ENCODE assay signal across 1 cellular context in genomic region chr6:112018619-112019416, GRCh38.
A peak's percentile ranks its signal among the peaks of the same experiment; 100 is the strongest.
TF ChIP-seq lines count a peak whose summit lies in the region.

No MANE protein-coding gene starts in this region.

TF ChIP-seq in HepG2, 621 proteins besides CTCF, POLR2A, EP300 and RAD21 (continued from another document and continues in another):
- TF ChIP-seq ZNF142 (CRISPR knock-in tag; IDR thresholded peaks at IDR 0.05), result no peak
- 0 out of 2 replicates have a peak, but pooled peaks have one; percentile 51 for TF ChIP-seq STAT6 (CRISPR knock-in tag; IDR thresholded peaks at IDR 0.05; ENCODE audit: borderline replicate concordance)
- TF ChIP-seq KAT2B (IDR thresholded peaks at IDR 0.05; ENCODE audit: borderline replicate concordance, low read depth, low read length), result no peak
- TF ChIP-seq LBX2 (CRISPR knock-in tag; IDR thresholded peaks at IDR 0.05; ENCODE audit: borderline replicate concordance), result no peak
- TF ChIP-seq TFE3 (CRISPR knock-in tag; IDR thresholded peaks at IDR 0.05), result no peak; the same call in 1 of the 2 replicates
- TF ChIP-seq ZNF451 (CRISPR knock-in tag; IDR thresholded peaks at IDR 0.05), result no peak
- TF ChIP-seq GZF1 (CRISPR knock-in tag; IDR thresholded peaks at IDR 0.05), result no peak
- no peak for TF ChIP-seq ZNF484 (CRISPR knock-in tag; IDR thresholded peaks at IDR 0.05; ENCODE audit: borderline replicate concordance, low read depth)
- no peak for TF ChIP-seq FOSL1 (CRISPR knock-in tag; IDR thresholded peaks at IDR 0.05; ENCODE audit: borderline replicate concordance)
- no peak for TF ChIP-seq ZNF329 (CRISPR knock-in tag; IDR thresholded peaks at IDR 0.05; ENCODE audit: low read depth)
- peak; percentile 92 for TF ChIP-seq ZNF136 (CRISPR knock-in tag; IDR thresholded peaks at IDR 0.05; ENCODE audit: low read depth)
- no peak for TF ChIP-seq TIGD3 (CRISPR knock-in tag; IDR thresholded peaks at IDR 0.05; ENCODE audit: borderline replicate concordance)
- TF ChIP-seq DMAP1 (CRISPR knock-in tag; IDR thresholded peaks at IDR 0.05), result 0 out of 2 replicates have a peak, but pooled peaks have one; percentile 46
- peak; percentile 89 for TF ChIP-seq ZNF609 (CRISPR knock-in tag; IDR thresholded peaks at IDR 0.05; ENCODE audit: borderline replicate concordance)
- no peak for TF ChIP-seq ZXDC (CRISPR knock-in tag; IDR thresholded peaks at IDR 0.05)
- TF ChIP-seq ZNF207 (IDR thresholded peaks at IDR 0.05; ENCODE audit: borderline replicate concordance), result no peak
- TF ChIP-seq MIER3 (CRISPR knock-in tag; IDR thresholded peaks at IDR 0.05; ENCODE audit: borderline replicate concordance), result peak; percentile 65; the same call in 1 of the 2 replicates
- no peak for TF ChIP-seq CSRNP1 (CRISPR knock-in tag; IDR thresholded peaks at IDR 0.05)
- TF ChIP-seq HDAC1 (CRISPR knock-in tag; IDR thresholded peaks at IDR 0.05), result peak; percentile 87; the same call in 1 of the 2 replicates
- no peak for TF ChIP-seq ZIK1 (CRISPR knock-in tag; IDR thresholded peaks at IDR 0.05; ENCODE audit: borderline replicate concordance, low read depth)
- no peak for TF ChIP-seq AKNA (CRISPR knock-in tag; IDR thresholded peaks at IDR 0.05; ENCODE audit: borderline replicate concordance)
